In genomic region chr6:134316733-134317431, GRCh38 we compare ENCODE assay signal across 8 cellular contexts. TPM values are rescaled to one million over a fixed set of nuclear protein-coding genes. Genes with fewer than 3 reads are reported as not detected.
DNase-seq lines count a peak whose midpoint lies in the region; ATAC-seq, FAIRE-seq and TF ChIP-seq lines count a peak whose summit lies in the region.

No MANE protein-coding gene starts in this region.

- peaks cover 19% of the 10 kb centered on the region for H3K4me1 Mint-ChIP-seq in activated CD4-positive, alpha-beta T cell treated with anti-CD3 and anti-CD28 coated beads for 36 hours
- H3K4me1 Mint-ChIP-seq in activated T-helper 17 cell treated with anti-CD3 and anti-CD28 coated beads, Interleukin-2, amount 50 U/mL, for 72 hours: peaks cover 10% of the 10 kb centered on the region

- H3K4me3 ChIP-seq in iPS DF 6.9 (ENCODE audit: low read length) (peak overlapping the region; percentile 56; the same call in 1 of the 2 replicates), subcutaneous abdominal adipose tissue (ENCODE audit: low read depth in 1 of 5, low read length in 5 of 5) (peak overlapping the region in 4 of 5 donors; percentile 50 to 69 (median 63))

- peaks cover 6% of the 10 kb centered on the region for H3K9me3 Mint-ChIP-seq in activated CD4-positive, alpha-beta T cell treated with anti-CD3 and anti-CD28 coated beads for 36 hours (ENCODE audit: low read depth)
- H3K9me3 Mint-ChIP-seq in activated T-helper 17 cell treated with anti-CD3 and anti-CD28 coated beads, Interleukin-2, amount 50 U/mL, for 72 hours: peaks cover 4% of the 10 kb centered on the region

- CTCF ChIA-PET in activated CD4-positive, alpha-beta T cell treated with anti-CD3 and anti-CD28 coated beads for 36 hours (lab: Charles Lee): interaction anchor here (0.6 to 1.4 kb wide), 4 partner anchors 11 to 207 kb away, joined by 3 to 5 read pairs (median 3); no protein-coding TSS in a partner anchor

- FAIRE-seq in D721Med (lab: Jason Lieb, UNC): no peak

- H3K27ac ChIP-seq in iPS DF 6.9 (ENCODE audit: low read length) (no peak overlapping the region), subcutaneous abdominal adipose tissue (ENCODE audit: low read depth, low read length) (no peak overlapping the region)

- H3K27me3 ChIP-seq in iPS DF 6.9 (ENCODE audit: control insufficient read depth, insufficient read depth, low read length): no peaks in the 10 kb centered on the region; the same call in 1 of the 2 replicates
- H3K27me3 ChIP-seq in subcutaneous abdominal adipose tissue (ENCODE audit: control insufficient read depth in 5 of 5, insufficient read depth in 4 of 5, low read length in 5 of 5): peaks cover 0 to 7% (median 3%) of the 10 kb centered on the region in 5 donors

- POLR2A ChIA-PET in activated CD4-positive, alpha-beta T cell treated with anti-CD3 and anti-CD28 coated beads for 36 hours (lab: Charles Lee): no interaction called here

- no peak for TF ChIP-seq CTCF in D721Med (IDR thresholded peaks at IDR 0.05; ENCODE audit: insufficient read depth, missing control alignments)

- no peak for DNase-seq in activated CD4-positive, alpha-beta T cell treated with anti-CD3 and anti-CD28 coated beads for 36 hours
- DNase-seq in activated CD4-positive, alpha-beta T cell treated with anti-CD3 and anti-CD28 coated beads, Interleukin-2, amount 50 U/mL, for 1 hour: no peak
- no peak for DNase-seq in iPS DF 6.9 (ENCODE audit: low read depth, low spot score)
- no peak for DNase-seq in NCI-H524 (lab: John Stamatoyannopoulos, UW)
- DNase-seq in D721Med (ENCODE audit: insufficient read length, low spot score): no peak
- DNase-seq in DMS53 treated with DMSO at 0.1 percent for 48 hours (lab: John Stamatoyannopoulos, UW; ENCODE audit: unreplicated experiment): no peak

- no peak for ATAC-seq in activated CD4-positive, alpha-beta T cell treated with anti-CD3 and anti-CD28 coated beads for 36 hours
- ATAC-seq in activated T-helper 17 cell treated with anti-CD3 and anti-CD28 coated beads, Interleukin-2, amount 50 U/mL, for 72 hours (replicated peaks): no peak

- peaks cover 2% of the 10 kb centered on the region for H3K36me3 Mint-ChIP-seq in activated CD4-positive, alpha-beta T cell treated with anti-CD3 and anti-CD28 coated beads for 36 hours (ENCODE audit: low read depth)
- H3K36me3 Mint-ChIP-seq in activated T-helper 17 cell treated with anti-CD3 and anti-CD28 coated beads, Interleukin-2, amount 50 U/mL, for 72 hours (ENCODE audit: low read depth): no peaks in the 10 kb centered on the region

- H3K9me3 ChIP-seq in iPS DF 6.9 (ENCODE audit: control insufficient read depth, insufficient read depth, low read length) (no peaks in the 10 kb centered on the region), subcutaneous abdominal adipose tissue (ENCODE audit: control insufficient read depth in 5 of 5, low read length in 5 of 5) (no peaks in the 10 kb centered on the region)

- intact Hi-C loops in activated CD4-positive, alpha-beta T cell treated with anti-CD3 and anti-CD28 coated beads for 36 hours (cut with DNase I, micrococcal nuclease): loop anchor here in 1 of 2 experiments (10.0 kb wide), 1 partner anchor 328 kb away; no protein-coding TSS in a partner anchor

- WGBS in iPS DF 6.9 (ENCODE audit: insufficient coverage, insufficient read length): no CpG with 5 or more reads among the region's 6 CpGs

- H3K4me1 ChIP-seq in iPS DF 6.9 (ENCODE audit: control insufficient read depth, insufficient read depth, low read length) (peaks cover 3% of the 10 kb centered on the region), subcutaneous abdominal adipose tissue (ENCODE audit: control insufficient read depth in 5 of 5, insufficient read depth in 5 of 5, low read length in 5 of 5) (peaks cover 0 to 14% (median 12%) of the 10 kb centered on the region in 5 donors)

- no peak overlapping the region for H3K9ac ChIP-seq in subcutaneous abdominal adipose tissue (ENCODE audit: low read length in 5 of 5)

- no peak overlapping the region for H3K27ac Mint-ChIP-seq in activated CD4-positive, alpha-beta T cell treated with anti-CD3 and anti-CD28 coated beads for 36 hours
- no peak overlapping the region for H3K27ac Mint-ChIP-seq in activated T-helper 17 cell treated with anti-CD3 and anti-CD28 coated beads, Interleukin-2, amount 50 U/mL, for 72 hours

- H3K27me3 Mint-ChIP-seq in activated CD4-positive, alpha-beta T cell treated with anti-CD3 and anti-CD28 coated beads for 36 hours: peaks cover 22% of the 10 kb centered on the region
- H3K27me3 Mint-ChIP-seq in activated T-helper 17 cell treated with anti-CD3 and anti-CD28 coated beads, Interleukin-2, amount 50 U/mL, for 72 hours: peaks cover 34% of the 10 kb centered on the region

- H3K36me3 ChIP-seq in iPS DF 6.9 (ENCODE audit: control insufficient read depth, insufficient read depth, low read length) (no peaks in the 10 kb centered on the region), subcutaneous abdominal adipose tissue (ENCODE audit: control insufficient read depth in 5 of 5, insufficient read depth in 5 of 5, low read length in 5 of 5) (no peaks in the 10 kb centered on the region)

- peak overlapping the region; percentile 72 for H3K4me3 Mint-ChIP-seq in activated CD4-positive, alpha-beta T cell treated with anti-CD3 and anti-CD28 coated beads for 36 hours
- peak overlapping the region; percentile 85 for H3K4me3 Mint-ChIP-seq in activated T-helper 17 cell treated with anti-CD3 and anti-CD28 coated beads, Interleukin-2, amount 50 U/mL, for 72 hours

RNA-seq across cellular contexts. Expression of gene SGK1, which starts 1.0 kb away (rescaled TPM):
- 10 to 100 TPM; 13.1 to 13.5 TPM for total RNA-seq in activated CD4-positive, alpha-beta T cell treated with anti-CD3 and anti-CD28 coated beads for 36 hours
- 10 to 100 TPM; 29.7 to 51.5 TPM for total RNA-seq in activated T-helper 17 cell treated with anti-CD3 and anti-CD28 coated beads, Interleukin-2, amount 50 U/mL, for 72 hours
